Comparison of ENCODE assay signal across 9 cellular contexts in the genomic region with DNA sequence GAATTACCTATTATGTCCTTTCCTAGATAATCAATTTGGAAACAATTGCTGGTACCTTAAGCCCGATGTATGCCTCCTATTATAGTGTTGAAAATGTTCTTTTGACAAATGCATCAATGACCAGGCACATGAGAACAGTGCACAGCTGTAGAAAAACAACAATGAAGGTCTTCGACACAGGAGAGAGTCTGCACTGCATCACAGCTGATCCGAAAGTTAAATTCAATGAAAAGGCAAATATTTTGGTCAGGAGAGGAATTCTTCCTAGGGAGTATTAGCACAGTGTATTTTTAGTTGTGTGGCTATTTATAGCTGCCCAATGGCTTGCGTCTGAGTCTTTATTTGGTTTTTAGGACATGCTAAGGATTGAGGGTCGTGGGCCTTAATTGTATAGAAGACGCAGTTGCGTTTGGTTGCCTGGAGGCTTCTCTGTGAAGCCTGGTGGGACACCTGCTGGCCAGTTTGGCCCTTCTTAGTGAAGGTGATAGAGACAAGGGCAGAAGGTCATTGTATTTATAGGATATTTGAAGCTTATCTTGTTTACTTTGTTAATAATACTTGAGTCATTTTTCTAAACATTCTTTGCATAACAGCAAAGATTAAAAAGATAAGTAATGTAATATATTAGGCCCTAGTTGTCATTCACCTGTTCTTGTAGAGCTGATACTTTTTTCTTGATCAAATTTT.
DNase-seq lines count a peak whose midpoint lies in the region; ATAC-seq, FAIRE-seq and TF ChIP-seq lines count a peak whose summit lies in the region.
"Had no signal": no experiment of that assay in that cellular context is flagged by ENCODE, and none has a peak within 500 bp of the region (broad histone marks: within the 10 kb centered on the region; RNA-seq: fewer than 3 reads in every experiment).

No MANE protein-coding gene starts in this region.

- H3K27me3 Mint-ChIP-seq in central memory CD8-positive, alpha-beta T cell, result no peaks in the 10 kb centered on the region

- H3K27ac ChIP-seq in DOHH2 (ENCODE audit: low read depth, low read length) (no peak overlapping the region), mesenchymal stem cell (ENCODE audit: low read length, poor library complexity, severe bottlenecking) (no peak overlapping the region)

- H2BK15ac ChIP-seq in mesenchymal stem cell (ENCODE audit: low read depth, poor library complexity, severe bottlenecking), result no peak overlapping the region

- H4K20me1 ChIP-seq in DOHH2 (ENCODE audit: control insufficient read depth, insufficient read depth, low read depth, low read length), result peaks cover 7% of the 10 kb centered on the region; the same call in 1 of the 2 replicates

- H2BK12ac ChIP-seq in mesenchymal stem cell (ENCODE audit: low read length in 2 of 2), result no peak overlapping the region

- H3K14ac ChIP-seq in mesenchymal stem cell (ENCODE audit: low read length in 2 of 2), result no peak overlapping the region

- no peak overlapping the region for H3K9ac ChIP-seq in mesenchymal stem cell (ENCODE audit: low read length)

- H3K9me2 ChIP-seq in DOHH2 (replicated peaks; ENCODE audit: control insufficient read depth, low read length), result no peaks in the 10 kb centered on the region

- no peak overlapping the region for H2BK5ac ChIP-seq in mesenchymal stem cell (ENCODE audit: low read depth, low read length, poor library complexity, severe bottlenecking)

- no peak overlapping the region for H4K91ac ChIP-seq in mesenchymal stem cell (ENCODE audit: low read length)

- H2AK5ac ChIP-seq in mesenchymal stem cell (ENCODE audit: low read length, severe bottlenecking), result no peak overlapping the region

- H3K36me3 Mint-ChIP-seq in central memory CD8-positive, alpha-beta T cell (ENCODE audit: insufficient read depth), result no peaks in the 10 kb centered on the region

- H3K4ac ChIP-seq in mesenchymal stem cell (ENCODE audit: low read depth in 1 of 2, low read length in 2 of 2), result no peak overlapping the region

- H2BK120ac ChIP-seq in mesenchymal stem cell (ENCODE audit: low read depth, low read length), result no peak overlapping the region

- peaks cover 33% of the 10 kb centered on the region for H3K79me1 ChIP-seq in mesenchymal stem cell (replicated peaks; ENCODE audit: low read length, poor library complexity, severe bottlenecking)

- no peak for ATAC-seq in central memory CD8-positive, alpha-beta T cell (replicated peaks; ENCODE audit: extremely low read depth, poor library complexity, severe bottlenecking)

- H3K4me3 ChIP-seq in DOHH2 (ENCODE audit: low read length), result no peak overlapping the region
- H3K4me3 ChIP-seq in mesenchymal stem cell (ENCODE audit: insufficient read depth in 1 of 2, low read depth in 1 of 2, low read length in 2 of 2), result no peak overlapping the region
- H3K4me3 ChIP-seq: smooth muscle cell had no signal

- peaks cover 84% of the 10 kb centered on the region for H3K79me2 ChIP-seq in DOHH2 (ENCODE audit: control insufficient read depth, low read length)

- H3K36me3 ChIP-seq in DOHH2 (ENCODE audit: control insufficient read depth, low read length) (no peaks in the 10 kb centered on the region), mesenchymal stem cell (ENCODE audit: control insufficient read depth in 1 of 2, insufficient read depth in 2 of 2, low read depth in 1 of 2, low read length in 2 of 2) (no peaks in the 10 kb centered on the region)

- H3K9me3 Mint-ChIP-seq in central memory CD8-positive, alpha-beta T cell, result peaks cover 9% of the 10 kb centered on the region

- H2AFZ ChIP-seq in mesenchymal stem cell (ENCODE audit: low read depth, low read length), result no peak overlapping the region

- H3F3A ChIP-seq in DOHH2 (ENCODE audit: control insufficient read depth, insufficient read depth), result no peaks in the 10 kb centered on the region

- no peak overlapping the region for H3K18ac ChIP-seq in mesenchymal stem cell (ENCODE audit: low read depth in 1 of 2, low read length in 2 of 2)

- H3K27me3 ChIP-seq in DOHH2 (ENCODE audit: control insufficient read depth, low read length), result no peaks in the 10 kb centered on the region
- no peaks in the 10 kb centered on the region for H3K27me3 ChIP-seq in mesenchymal stem cell (ENCODE audit: control insufficient read depth in 1 of 2, insufficient read depth in 1 of 2, low read length in 2 of 2)

- 68% methylated on average over 7 of the region's 7 CpGs for WGBS in mesenchymal stem cell

- no peak overlapping the region for H3K4me2 ChIP-seq in DOHH2 (ENCODE audit: low read length)
- H3K4me2 ChIP-seq in mesenchymal stem cell (ENCODE audit: low read length, poor library complexity, severe bottlenecking), result no peak overlapping the region
- H3K4me2 ChIP-seq: smooth muscle cell had no signal

- TF ChIP-seq CTCF in DOHH2 (IDR thresholded peaks at IDR 0.05; ENCODE audit: low read depth, low read length, poor library complexity, severe bottlenecking) (peak; percentile 38), D721Med (IDR thresholded peaks at IDR 0.05; ENCODE audit: insufficient read depth, missing control alignments) (no peak)

- no peak overlapping the region for H3K23ac ChIP-seq in mesenchymal stem cell (ENCODE audit: low read length in 2 of 2)

- no peak overlapping the region for H3K4me3 Mint-ChIP-seq in central memory CD8-positive, alpha-beta T cell

- no peak for FAIRE-seq in D721Med (lab: Jason Lieb, UNC)

- TF ChIP-seq RAD21 in Ishikawa (IDR thresholded peaks at IDR 0.05; ENCODE audit: low read depth), result peak; percentile 46

- H4K8ac ChIP-seq in mesenchymal stem cell (ENCODE audit: low read length), result no peak overlapping the region

- H3K4me1 Mint-ChIP-seq in central memory CD8-positive, alpha-beta T cell, result peaks cover 64% of the 10 kb centered on the region

- H3K4me1 ChIP-seq in DOHH2 (ENCODE audit: control insufficient read depth, low read length) (no peaks in the 10 kb centered on the region), mesenchymal stem cell (ENCODE audit: control insufficient read depth, insufficient read depth, low read depth, low read length) (peaks cover 1% of the 10 kb centered on the region)

- H3K9me3 ChIP-seq in DOHH2 (ENCODE audit: control insufficient read depth, insufficient read depth, low read length) (0 out of 2 replicates have a peak, but pooled peaks cover 4% of the 10 kb centered on the region), mesenchymal stem cell (ENCODE audit: control insufficient read depth, low read length) (peaks cover 29% of the 10 kb centered on the region)

- H3K27ac Mint-ChIP-seq in central memory CD8-positive, alpha-beta T cell (ENCODE audit: low read depth), result peak overlapping the region; percentile 11

- DNase-seq in central memory CD8-positive, alpha-beta T cell (ENCODE audit: low spot score in 2 of 2), result no peak
- DNase-seq in mesenchymal stem cell (peak; percentile 19), iPS-NIHi11 (ENCODE audit: low spot score) (no peak), D721Med (ENCODE audit: insufficient read length, low spot score) (no peak), NCI-H1694 (lab: John Stamatoyannopoulos, UW) (no peak), cerebellum (ENCODE audit: low spot score) (no peak)

- no peak for TF ChIP-seq EP300 in Ishikawa (IDR thresholded peaks at IDR 0.05; ENCODE audit: borderline replicate concordance)

TF ChIP-seq in Ishikawa, 13 proteins besides CTCF, POLR2A, EP300 and RAD21:
- TF ChIP-seq, protein P1, sequence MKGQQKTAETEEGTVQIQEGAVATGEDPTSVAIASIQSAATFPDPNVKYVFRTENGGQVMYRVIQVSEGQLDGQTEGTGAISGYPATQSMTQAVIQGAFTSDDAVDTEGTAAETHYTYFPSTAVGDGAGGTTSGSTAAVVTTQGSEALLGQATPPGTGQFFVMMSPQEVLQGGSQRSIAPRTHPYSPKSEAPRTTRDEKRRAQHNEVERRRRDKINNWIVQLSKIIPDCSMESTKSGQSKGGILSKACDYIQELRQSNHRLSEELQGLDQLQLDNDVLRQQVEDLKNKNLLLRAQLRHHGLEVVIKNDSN (IDR thresholded peaks at IDR 0.05), result no peak
- TF ChIP-seq MAX (IDR thresholded peaks at IDR 0.05), result no peak
- no peak for TF ChIP-seq YY1 (IDR thresholded peaks at IDR 0.05; ENCODE audit: low read depth)
- no peak for TF ChIP-seq TCF12 (IDR thresholded peaks at IDR 0.05; ENCODE audit: low read depth)
- no peak for TF ChIP-seq TAF1 (IDR thresholded peaks at IDR 0.05; ENCODE audit: low read depth)
- TF ChIP-seq TEAD4 (IDR thresholded peaks at IDR 0.05), result no peak
- TF ChIP-seq ZBTB7A (IDR thresholded peaks at IDR 0.05; ENCODE audit: low read depth), result no peak
- TF ChIP-seq, protein P2, sequence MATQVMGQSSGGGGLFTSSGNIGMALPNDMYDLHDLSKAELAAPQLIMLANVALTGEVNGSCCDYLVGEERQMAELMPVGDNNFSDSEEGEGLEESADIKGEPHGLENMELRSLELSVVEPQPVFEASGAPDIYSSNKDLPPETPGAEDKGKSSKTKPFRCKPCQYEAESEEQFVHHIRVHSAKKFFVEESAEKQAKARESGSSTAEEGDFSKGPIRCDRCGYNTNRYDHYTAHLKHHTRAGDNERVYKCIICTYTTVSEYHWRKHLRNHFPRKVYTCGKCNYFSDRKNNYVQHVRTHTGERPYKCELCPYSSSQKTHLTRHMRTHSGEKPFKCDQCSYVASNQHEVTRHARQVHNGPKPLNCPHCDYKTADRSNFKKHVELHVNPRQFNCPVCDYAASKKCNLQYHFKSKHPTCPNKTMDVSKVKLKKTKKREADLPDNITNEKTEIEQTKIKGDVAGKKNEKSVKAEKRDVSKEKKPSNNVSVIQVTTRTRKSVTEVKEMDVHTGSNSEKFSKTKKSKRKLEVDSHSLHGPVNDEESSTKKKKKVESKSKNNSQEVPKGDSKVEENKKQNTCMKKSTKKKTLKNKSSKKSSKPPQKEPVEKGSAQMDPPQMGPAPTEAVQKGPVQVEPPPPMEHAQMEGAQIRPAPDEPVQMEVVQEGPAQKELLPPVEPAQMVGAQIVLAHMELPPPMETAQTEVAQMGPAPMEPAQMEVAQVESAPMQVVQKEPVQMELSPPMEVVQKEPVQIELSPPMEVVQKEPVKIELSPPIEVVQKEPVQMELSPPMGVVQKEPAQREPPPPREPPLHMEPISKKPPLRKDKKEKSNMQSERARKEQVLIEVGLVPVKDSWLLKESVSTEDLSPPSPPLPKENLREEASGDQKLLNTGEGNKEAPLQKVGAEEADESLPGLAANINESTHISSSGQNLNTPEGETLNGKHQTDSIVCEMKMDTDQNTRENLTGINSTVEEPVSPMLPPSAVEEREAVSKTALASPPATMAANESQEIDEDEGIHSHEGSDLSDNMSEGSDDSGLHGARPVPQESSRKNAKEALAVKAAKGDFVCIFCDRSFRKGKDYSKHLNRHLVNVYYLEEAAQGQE (IDR thresholded peaks at IDR 0.05; ENCODE audit: low read depth), result no peak
- TF ChIP-seq CEBPB (IDR thresholded peaks at IDR 0.05), result no peak
- no peak for TF ChIP-seq CREB1 (IDR thresholded peaks at IDR 0.05; ENCODE audit: low read depth)
- no peak for TF ChIP-seq FOXM1 (IDR thresholded peaks at IDR 0.05; ENCODE audit: borderline replicate concordance, low read depth)
- no peak for TF ChIP-seq NFIC (IDR thresholded peaks at IDR 0.05)
- no peak for TF ChIP-seq EGR1 (IDR thresholded peaks at IDR 0.05)
